In the genomic region with DNA sequence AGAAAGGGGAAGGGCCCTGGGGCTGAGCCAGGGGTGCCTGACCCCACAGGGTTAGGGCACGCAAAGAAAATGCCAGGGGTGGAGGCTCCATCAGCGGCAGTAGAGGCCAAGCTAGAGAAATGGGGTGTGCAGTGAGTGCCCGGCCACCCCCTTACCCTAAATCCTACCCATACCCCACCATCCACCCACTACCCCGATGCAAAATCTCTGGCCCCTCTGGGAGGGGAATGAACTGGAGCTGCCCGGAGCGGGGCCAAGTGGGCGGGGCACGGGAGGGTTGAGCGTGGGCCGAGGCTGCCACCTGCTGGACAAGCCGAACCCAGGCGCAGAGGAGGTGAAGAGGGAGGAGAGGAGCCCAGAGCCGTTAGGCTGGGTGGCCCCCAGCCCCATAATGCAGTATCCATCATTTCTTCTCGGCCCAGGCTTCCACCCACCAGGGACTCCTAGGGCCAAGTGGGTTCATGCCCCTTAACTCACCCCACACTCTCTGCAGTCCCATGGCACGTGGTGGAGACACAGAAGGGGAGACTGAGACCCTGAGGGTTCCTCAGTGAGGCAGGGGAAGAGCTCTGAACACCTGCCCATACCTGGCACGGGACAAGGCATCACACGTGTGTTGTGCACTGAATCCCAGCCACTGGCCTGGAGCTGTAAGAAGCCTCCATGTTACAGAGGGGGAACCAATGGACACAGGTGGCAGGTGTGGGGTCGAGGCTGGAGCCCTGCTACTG, we compare ENCODE assay signal across 8 cellular contexts. TPM values are rescaled to one million over a fixed set of nuclear protein-coding genes. Genes with fewer than 3 reads are reported as not detected.
DNase-seq lines count a peak whose midpoint lies in the region; ATAC-seq and TF ChIP-seq lines count a peak whose summit lies in the region.

No MANE protein-coding gene starts in this region.

- peak; percentile 57 for DNase-seq in NK-92 treated with Interleukin-12 subunit alpha and Interleukin-12 subunit beta, amount 100 ng/mL, for 24 hours (lab: John Stamatoyannopoulos, UW)
- DNase-seq in NK-92 (lab: John Stamatoyannopoulos, UW; ENCODE audit: unreplicated experiment) (no peak), NCI-H2227 treated with DMSO at 0.1 percent for 48 hours (lab: John Stamatoyannopoulos, UW) (peak; percentile 46), dedifferentiated amniotic fluid mesenchymal stem cell (ENCODE audit: extremely low spot score) (peak; percentile 26), lower leg skin (ENCODE audit: low spot score in 2 of 2) (peak; percentile 78 to 95)
- DNase-seq in activated CD4-positive, alpha-beta T cell treated with anti-CD3 and anti-CD28 coated beads, Interleukin-2, amount 50 U/mL, for 4 hours, result peak; percentile 52 to 61
- peak; percentile 26 for DNase-seq in stimulated activated CD8-positive, alpha-beta memory T cell treated with anti-CD3 and anti-CD28 coated beads, Interleukin-12 subunit alpha, Interleukin-12 subunit beta, amount 100 ng/mL, for 24 hours (ENCODE audit: extremely low read depth)

- TF ChIP-seq CTCF in lower leg skin (IDR thresholded peaks at IDR 0.05), result no peak

- intact Hi-C loops in lower leg skin (cut with DNase I; ENCODE audit: low total_unique reads), result loop anchor here (2.0 kb wide), 1 partner anchor 221 kb away; no protein-coding TSS in a partner anchor

- H3K4me3 ChIP-seq in lower leg skin (ENCODE audit: low read depth, poor library complexity, severe bottlenecking), result no peak overlapping the region

- no peak for ATAC-seq in GM19397 (IDR thresholded peaks at IDR 0.05; ENCODE audit: unreplicated experiment)

- TF ChIP-seq POLR2A in lower leg skin (IDR thresholded peaks at IDR 0.05), result no peak

- WGBS in lower leg skin, 2 donors, result 8 to 9% methylated on average over 17 to 18 of the region's 18 CpGs

RNA-seq across cellular contexts. Expression of a gene that starts 1.4 kb away (rescaled TPM):
- total RNA-seq in lower leg skin, result 10 to 100 TPM; 12.9 to 63.0 (median 32.7) TPM

RNA-seq across cellular contexts. Expression of a gene that starts 5.6 kb away (rescaled TPM):
- 10 to 100 TPM; 11.7 to 49.4 (median 28.1) TPM for total RNA-seq in lower leg skin

RNA-seq across cellular contexts. Expression of a gene that starts 11.0 kb away (rescaled TPM):
- total RNA-seq in lower leg skin, result 10 to 100 TPM; 29.8 to 97.0 (median 47.3) TPM
